In genomic region chr1:205593967-205594366, GRCh38 we compare ENCODE assay signal across 13 cellular contexts. TPM values are rescaled to one million over a fixed set of nuclear protein-coding genes. Genes with fewer than 3 reads are reported as not detected.
DNase-seq lines count a peak whose midpoint lies in the region; ATAC-seq and TF ChIP-seq lines count a peak whose summit lies in the region.
"Had no signal": no experiment of that assay in that cellular context is flagged by ENCODE, and none has a peak within 500 bp of the region (broad histone marks: within the 10 kb centered on the region; RNA-seq: fewer than 3 reads in every experiment).

No MANE protein-coding gene starts in this region.

- 45 to 58% (median 48%) methylated on average over 6 of the region's 6 CpGs for WGBS in psoas muscle, 3 donors

- no peak for TF ChIP-seq CTCF in nephron (IDR thresholded peaks at IDR 0.05; ENCODE audit: unreplicated experiment in 3 of 3)
- TF ChIP-seq CTCF in psoas muscle (IDR thresholded peaks at IDR 0.05): no peak

- peaks cover 5% of the 10 kb centered on the region for H3K4me1 ChIP-seq in psoas muscle
- H3K4me1 ChIP-seq: uterus had no signal

- CTCF ChIA-PET in activated CD4-positive, alpha-beta T cell treated with anti-CD3 and anti-CD28 coated beads for 36 hours (lab: Charles Lee): interaction anchor here (0.6 to 13.9 kb wide), 12 partner anchors 14 to 389 kb away, joined by 3 to 346 read pairs (median 3); partner anchors contain the start of gene ELK4

- H3K27me3 ChIP-seq in psoas muscle (ENCODE audit: insufficient read depth in 3 of 3, low read length in 2 of 3): no peaks in the 10 kb centered on the region
- H3K27me3 ChIP-seq: uterus had no signal

- ATAC-seq in activated CD4-positive, alpha-beta T cell treated with anti-CD3 and anti-CD28 coated beads for 36 hours: no peak
- ATAC-seq in GM21619 (IDR thresholded peaks at IDR 0.05; ENCODE audit: unreplicated experiment): peak; percentile 5
- no peak for ATAC-seq in activated naive CD4-positive, alpha-beta T cell treated with anti-CD3 and anti-CD28 coated beads, Interleukin-2, amount 50 U/mL, for 72 hours
- ATAC-seq in psoas muscle: no peak
- ATAC-seq in HG02763 (IDR thresholded peaks at IDR 0.05; ENCODE audit: unreplicated experiment): no peak
- no peak for ATAC-seq in GM21717 (IDR thresholded peaks at IDR 0.05; ENCODE audit: unreplicated experiment)

- peak overlapping the region; percentile 7 for H3K4me3 Mint-ChIP-seq in activated CD4-positive, alpha-beta T cell treated with anti-CD3 and anti-CD28 coated beads for 36 hours
- no peak overlapping the region for H3K4me3 Mint-ChIP-seq in nephron
- H3K4me3 Mint-ChIP-seq: neural crest cell had no signal

- no peaks in the 10 kb centered on the region for H3K36me3 ChIP-seq in psoas muscle (ENCODE audit: insufficient read depth in 1 of 2, low read depth in 1 of 2)
- H3K36me3 ChIP-seq: uterus had no signal

- H3K27ac ChIP-seq in psoas muscle: no peak overlapping the region
- H3K27ac ChIP-seq: SK-N-MC, uterus had no signal

- no peaks in the 10 kb centered on the region for H3K9me3 Mint-ChIP-seq in activated CD4-positive, alpha-beta T cell treated with anti-CD3 and anti-CD28 coated beads for 36 hours (ENCODE audit: low read depth)
- H3K9me3 Mint-ChIP-seq in activated naive CD4-positive, alpha-beta T cell treated with anti-CD3 and anti-CD28 coated beads, Interleukin-2, amount 50 U/mL, for 72 hours: no peaks in the 10 kb centered on the region
- H3K9me3 Mint-ChIP-seq in nephron: no peaks in the 10 kb centered on the region
- H3K9me3 Mint-ChIP-seq: neural crest cell had no signal

- DNase-seq in activated CD4-positive, alpha-beta T cell treated with anti-CD3 and anti-CD28 coated beads for 36 hours: no peak
- no peak for DNase-seq in activated CD4-positive, alpha-beta T cell treated with anti-CD3 and anti-CD28 coated beads for 48 hours
- DNase-seq in activated naive CD4-positive, alpha-beta T cell treated with anti-CD3 and anti-CD28 coated beads, Interleukin-2, amount 50 U/mL, for 72 hours (ENCODE audit: low spot score in 2 of 2): no peak
- DNase-seq in psoas muscle: no peak
- DNase-seq: amniotic stem cell, NCI-H1436, uterus had no signal

- intact Hi-C loops in activated CD4-positive, alpha-beta T cell treated with anti-CD3 and anti-CD28 coated beads for 36 hours (cut with DNase I, micrococcal nuclease): loop anchor here in 1 of 2 experiments (2.0 kb wide), 4 partner anchors 65 to 471 kb away; partner anchors contain the start of gene SLC41A1
- intact Hi-C loops in psoas muscle (cut with DNase I): loop anchor here (5.0 to 10.0 kb wide), 2 partner anchors 38 to 381 kb away; partner anchors contain the start of gene ELK4 (in 2 of the 2)

- H3K27ac Mint-ChIP-seq in activated CD4-positive, alpha-beta T cell treated with anti-CD3 and anti-CD28 coated beads for 36 hours: peak overlapping the region; percentile 87
- peak overlapping the region; percentile 69 to 93 for H3K27ac Mint-ChIP-seq in activated naive CD4-positive, alpha-beta T cell treated with anti-CD3 and anti-CD28 coated beads, Interleukin-2, amount 50 U/mL, for 72 hours
- peak overlapping the region in 2 of 3 experiments; percentile 46 to 79 for H3K27ac Mint-ChIP-seq in nephron

- POLR2A ChIA-PET in activated CD4-positive, alpha-beta T cell treated with anti-CD3 and anti-CD28 coated beads for 36 hours (lab: Charles Lee): interaction anchor here (0.6 to 3.9 kb wide), 3 partner anchors 38 to 155 kb away, joined by 3 to 47 read pairs (median 5); partner anchors contain the start of gene ELK4

- no peaks in the 10 kb centered on the region for H3K9me3 ChIP-seq in psoas muscle
- H3K9me3 ChIP-seq: uterus had no signal

- H3K4me1 Mint-ChIP-seq in activated CD4-positive, alpha-beta T cell treated with anti-CD3 and anti-CD28 coated beads for 36 hours: peaks cover 34% of the 10 kb centered on the region
- H3K4me1 Mint-ChIP-seq in nephron: peaks cover 28% of the 10 kb centered on the region

- H3K27me3 Mint-ChIP-seq in activated CD4-positive, alpha-beta T cell treated with anti-CD3 and anti-CD28 coated beads for 36 hours: no peaks in the 10 kb centered on the region
- H3K27me3 Mint-ChIP-seq in nephron (ENCODE audit: low read depth): no peaks in the 10 kb centered on the region

- H3K4me3 ChIP-seq in psoas muscle: no peak overlapping the region
- H3K4me3 ChIP-seq: SK-N-MC, uterus had no signal

- peaks cover 11% of the 10 kb centered on the region for H3K36me3 Mint-ChIP-seq in activated CD4-positive, alpha-beta T cell treated with anti-CD3 and anti-CD28 coated beads for 36 hours (ENCODE audit: low read depth)
- peaks cover 6 to 10% of the 10 kb centered on the region in 2 donors for H3K36me3 Mint-ChIP-seq in activated naive CD4-positive, alpha-beta T cell treated with anti-CD3 and anti-CD28 coated beads, Interleukin-2, amount 50 U/mL, for 72 hours
- peaks cover 20% of the 10 kb centered on the region for H3K36me3 Mint-ChIP-seq in nephron (ENCODE audit: low read depth)

RNA-seq across cellular contexts. Expression of gene ELK4, which starts 37.8 kb away (rescaled TPM):
- 10 to 100 TPM; 54.0 to 57.4 TPM for total RNA-seq in activated CD4-positive, alpha-beta T cell treated with anti-CD3 and anti-CD28 coated beads for 36 hours
- total RNA-seq in activated naive CD4-positive, alpha-beta T cell treated with anti-CD3 and anti-CD28 coated beads, Interleukin-2, amount 50 U/mL, for 72 hours: 10 to 100 TPM; 67.8 to 91.3 TPM
- total RNA-seq in psoas muscle: 10 to 100 TPM; 34.4 to 67.8 (median 43.7) TPM
- 10 to 100 TPM in 2 of 3 donors, 1 to 10 TPM in 1; 5.5 to 18.6 (median 11.2) TPM for polyA plus RNA-seq in psoas muscle
